ENCODE assay signal across 18 cellular contexts in the genomic region with DNA sequence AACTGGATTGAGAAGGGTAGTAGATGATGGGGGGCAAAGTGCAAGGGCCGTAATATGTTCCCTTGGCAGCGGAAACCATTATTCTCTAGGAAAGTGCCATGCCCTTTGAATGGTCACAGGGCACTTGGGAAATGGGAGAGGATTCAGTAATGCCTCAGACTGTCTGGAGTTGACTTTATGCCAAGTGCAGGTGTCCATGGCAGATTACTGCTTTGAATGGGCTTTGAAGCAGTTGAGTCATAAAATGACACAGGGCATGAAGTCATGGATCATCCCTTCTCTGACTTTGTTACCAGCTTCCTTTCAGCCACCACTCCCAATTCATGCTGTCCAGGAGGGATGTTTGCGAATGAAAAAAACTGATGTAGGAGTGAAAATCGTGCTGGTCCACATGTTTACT. TPM values are rescaled to one million over a fixed set of nuclear protein-coding genes. Genes with fewer than 3 reads are reported as not detected.
DNase-seq lines count a peak whose midpoint lies in the region; ATAC-seq and TF ChIP-seq lines count a peak whose summit lies in the region.
"Had no signal": no experiment of that assay in that cellular context is flagged by ENCODE, and none has a peak within 500 bp of the region (broad histone marks: within the 10 kb centered on the region; RNA-seq: fewer than 3 reads in every experiment).

No MANE protein-coding gene starts in this region.

- no peak overlapping the region for H3K4me3 Mint-ChIP-seq in MCF 10A (ENCODE audit: unreplicated experiment)
- no peak overlapping the region for H3K4me3 Mint-ChIP-seq in activated CD8-positive, alpha-beta T cell treated with anti-CD3 and anti-CD28 coated beads for 36 hours
- H3K4me3 Mint-ChIP-seq in activated CD4-positive, alpha-beta T cell treated with anti-CD3 and anti-CD28 coated beads, Interleukin-2, amount 10 ng/mL, durations not matched to agents 24 days and 14 days = no peak overlapping the region
- H3K4me3 Mint-ChIP-seq: CD4-positive, alpha-beta T cell had no signal

- no peaks in the 10 kb centered on the region for H3K36me3 ChIP-seq in breast epithelium
- H3K36me3 ChIP-seq in RWPE2 (ENCODE audit: low read depth) = no peaks in the 10 kb centered on the region
- no peaks in the 10 kb centered on the region for H3K36me3 ChIP-seq in kidney epithelial cell (ENCODE audit: control insufficient read depth, insufficient read depth, low read length)
- H3K36me3 ChIP-seq: MG63, SJCRH30 had no signal

- H3K9me3 ChIP-seq in breast epithelium = peaks cover 0 to 2% of the 10 kb centered on the region in 2 donors
- no peaks in the 10 kb centered on the region for H3K9me3 ChIP-seq in RWPE2 (ENCODE audit: severe bottlenecking)
- H3K9me3 ChIP-seq: SJCRH30 had no signal

- H3K27ac ChIP-seq in breast epithelium = no peak overlapping the region
- no peak overlapping the region for H3K27ac ChIP-seq in RWPE2 (ENCODE audit: poor library complexity, severe bottlenecking)
- H3K27ac ChIP-seq: KMS-11, RWPE1, SJCRH30 had no signal

- H3K4me3 ChIP-seq in breast epithelium (no peak overlapping the region), RWPE2 (ENCODE audit: severe bottlenecking) (no peak overlapping the region), kidney epithelial cell (ENCODE audit: low read depth, low read length) (no peak overlapping the region)
- H3K4me3 ChIP-seq: MG63, SJCRH30 had no signal

- intact Hi-C loops in MCF 10A (cut with micrococcal nuclease) (no loop called here), breast epithelium (cut with DNase I; ENCODE audit: low total_unique reads) (no loop called here)
- intact Hi-C loops in activated CD8-positive, alpha-beta T cell treated with anti-CD3 and anti-CD28 coated beads for 36 hours (cut with micrococcal nuclease) = no loop called here
- intact Hi-C loops in activated CD4-positive, alpha-beta T cell treated with anti-CD3 and anti-CD28 coated beads, Interleukin-2, amount 10 ng/mL, durations not matched to agents 24 days and 14 days (cut with micrococcal nuclease) = no loop called here

- no peak for TF ChIP-seq CTCF in MCF 10A (IDR thresholded peaks at IDR 0.05; ENCODE audit: unreplicated experiment)
- no peak for TF ChIP-seq CTCF in breast epithelium (IDR thresholded peaks at IDR 0.05)
- TF ChIP-seq CTCF in RWPE2 (IDR thresholded peaks at IDR 0.05; ENCODE audit: poor library complexity, severe bottlenecking) = no peak
- no peak for TF ChIP-seq CTCF in kidney epithelial cell (IDR thresholded peaks at IDR 0.05; ENCODE audit: insufficient read depth, low read length, poor library complexity, severe bottlenecking)
- no peak for TF ChIP-seq CTCF in activated CD8-positive, alpha-beta T cell treated with anti-CD3 and anti-CD28 coated beads for 36 hours (IDR thresholded peaks at IDR 0.05)

- DNase-seq in MCF 10A (ENCODE audit: unreplicated experiment) (peak; percentile 18), breast epithelium (ENCODE audit: low spot score in 2 of 2) (no peak), RWPE2 (ENCODE audit: low spot score) (no peak), kidney epithelial cell (ENCODE audit: low read depth) (peak; percentile 10), NCI-H187 (lab: John Stamatoyannopoulos, UW) (no peak), NCI-H2081 treated with DMSO at 0.1 percent for 48 hours (lab: John Stamatoyannopoulos, UW) (no peak)
- no peak for DNase-seq in activated CD8-positive, alpha-beta T cell treated with anti-CD3 and anti-CD28 coated beads for 36 hours
- DNase-seq in activated CD4-positive, alpha-beta T cell treated with anti-CD3 and anti-CD28 coated beads, Interleukin-2, amount 10 ng/mL, durations not matched to agents 24 days and 14 days = no peak
- DNase-seq: 8988T; CD4-positive, alpha-beta T cell; MG63; NCI-H1048; SJCRH30 had no signal

- H3K27ac Mint-ChIP-seq in MCF 10A (ENCODE audit: low read depth, unreplicated experiment) = no peak overlapping the region
- H3K27ac Mint-ChIP-seq in activated CD8-positive, alpha-beta T cell treated with anti-CD3 and anti-CD28 coated beads for 36 hours = no peak overlapping the region
- no peak overlapping the region for H3K27ac Mint-ChIP-seq in activated CD4-positive, alpha-beta T cell treated with anti-CD3 and anti-CD28 coated beads, Interleukin-2, amount 10 ng/mL, durations not matched to agents 24 days and 14 days
- H3K27ac Mint-ChIP-seq: CD4-positive, alpha-beta T cell had no signal

- H3K27me3 Mint-ChIP-seq in MCF 10A (ENCODE audit: insufficient read depth, unreplicated experiment) = no peaks in the 10 kb centered on the region
- peaks cover 4% of the 10 kb centered on the region for H3K27me3 Mint-ChIP-seq in activated CD8-positive, alpha-beta T cell treated with anti-CD3 and anti-CD28 coated beads for 36 hours
- H3K27me3 Mint-ChIP-seq in activated CD4-positive, alpha-beta T cell treated with anti-CD3 and anti-CD28 coated beads, Interleukin-2, amount 10 ng/mL, durations not matched to agents 24 days and 14 days = no peaks in the 10 kb centered on the region

- peaks cover 15% of the 10 kb centered on the region for H3K4me1 Mint-ChIP-seq in MCF 10A (ENCODE audit: insufficient read depth, unreplicated experiment)
- no peaks in the 10 kb centered on the region for H3K4me1 Mint-ChIP-seq in activated CD8-positive, alpha-beta T cell treated with anti-CD3 and anti-CD28 coated beads for 36 hours (ENCODE audit: low read depth)
- no peaks in the 10 kb centered on the region for H3K4me1 Mint-ChIP-seq in activated CD4-positive, alpha-beta T cell treated with anti-CD3 and anti-CD28 coated beads, Interleukin-2, amount 10 ng/mL, durations not matched to agents 24 days and 14 days

- POLR2A ChIA-PET in MCF 10A (lab: Yijun Ruan, JAX) = no interaction called here
- POLR2A ChIA-PET in activated CD8-positive, alpha-beta T cell treated with anti-CD3 and anti-CD28 coated beads for 36 hours (lab: Charles Lee) = interaction anchor here (0.7 kb wide), 1 partner anchor 36 kb away, joined by 3 read pairs; no protein-coding TSS in a partner anchor

- H3K36me3 Mint-ChIP-seq in MCF 10A (ENCODE audit: insufficient read depth, unreplicated experiment) = peaks cover 6% of the 10 kb centered on the region
- H3K36me3 Mint-ChIP-seq in activated CD8-positive, alpha-beta T cell treated with anti-CD3 and anti-CD28 coated beads for 36 hours (ENCODE audit: low read depth) = no peaks in the 10 kb centered on the region
- no peaks in the 10 kb centered on the region for H3K36me3 Mint-ChIP-seq in activated CD4-positive, alpha-beta T cell treated with anti-CD3 and anti-CD28 coated beads, Interleukin-2, amount 10 ng/mL, durations not matched to agents 24 days and 14 days (ENCODE audit: low read depth)

- CTCF ChIA-PET in MCF 10A (lab: Yijun Ruan, JAX) = interaction anchor here (1.0 kb wide), 1 partner anchor 9 kb away, joined by 3 read pairs; no protein-coding TSS in a partner anchor
- CTCF ChIA-PET in activated CD8-positive, alpha-beta T cell treated with anti-CD3 and anti-CD28 coated beads for 36 hours (lab: Charles Lee) = no interaction called here

- no TSS peak for BruUV-seq in MCF 10A (replicated peaks; lab: Mats Ljungman, UMichigan)

- no peaks in the 10 kb centered on the region for H3K4me1 ChIP-seq in breast epithelium
- H3K4me1 ChIP-seq in RWPE2 (ENCODE audit: insufficient read depth, poor library complexity, severe bottlenecking) = peaks cover 8% of the 10 kb centered on the region
- H3K4me1 ChIP-seq: SJCRH30 had no signal

- TF ChIP-seq POLR2A in breast epithelium (IDR thresholded peaks at IDR 0.05) = no peak

- peak; percentile 41; the same call in 1 of the 3 replicates for ATAC-seq in RWPE2 (ENCODE audit: low read depth)
- ATAC-seq in activated CD8-positive, alpha-beta T cell treated with anti-CD3 and anti-CD28 coated beads for 36 hours = no peak

- peaks cover 9% of the 10 kb centered on the region for H3K9me3 Mint-ChIP-seq in MCF 10A (ENCODE audit: unreplicated experiment)
- no peaks in the 10 kb centered on the region for H3K9me3 Mint-ChIP-seq in activated CD8-positive, alpha-beta T cell treated with anti-CD3 and anti-CD28 coated beads for 36 hours
- no peaks in the 10 kb centered on the region for H3K9me3 Mint-ChIP-seq in activated CD4-positive, alpha-beta T cell treated with anti-CD3 and anti-CD28 coated beads, Interleukin-2, amount 10 ng/mL, durations not matched to agents 24 days and 14 days
- H3K9me3 Mint-ChIP-seq: CD4-positive, alpha-beta T cell had no signal

- H3K27me3 ChIP-seq in breast epithelium (no peaks in the 10 kb centered on the region), RWPE2 (ENCODE audit: insufficient read depth, poor library complexity, severe bottlenecking) (no peaks in the 10 kb centered on the region), kidney epithelial cell (ENCODE audit: control insufficient read depth, insufficient read depth, low read length) (no peaks in the 10 kb centered on the region)
- H3K27me3 ChIP-seq: MG63, SJCRH30 had no signal

RNA-seq across cellular contexts. Expression of gene AADACL2, which starts 20.1 kb away (rescaled TPM):
- total RNA-seq in MCF 10A (2022) (not detected in 2 replicates), breast epithelium (under 1 TPM in 2 of 3 donors, not detected in 1; 0.16 to 0.73 TPM), kidney epithelial cell (not detected in 2 replicates)
- total RNA-seq in activated CD8-positive, alpha-beta T cell treated with anti-CD3 and anti-CD28 coated beads for 36 hours = not detected
- not detected in 2 replicates for total RNA-seq in activated CD4-positive, alpha-beta T cell treated with anti-CD3 and anti-CD28 coated beads, Interleukin-2, amount 10 ng/mL, durations not matched to agents 24 days and 14 days
- total RNA-seq: CD4-positive, alpha-beta T cell; H4; NCI-H460; OCI-LY7; SJCRH30 had no signal

Comparison
In these comparisons a context has a peak if more than half of its experiments do, and no peak if none do; other contexts are left out.
1. DNase-seq: peak in MCF 10A (single experiment) and kidney epithelial cell (single experiment); none in breast epithelium (0 of 2), RWPE2 (single experiment), NCI-H187 (0 of 2), activated CD8-positive, alpha-beta T cell treated with anti-CD3 and anti-CD28 coated beads for 36 hours (single experiment), NCI-H2081 treated with DMSO at 0.1 percent for 48 hours (single experiment) and activated CD4-positive, alpha-beta T cell treated with anti-CD3 and anti-CD28 coated beads, Interleukin-2, amount 10 ng/mL, durations not matched to agents 24 days and 14 days (single experiment).